ENCODE assay signal across 17 cellular contexts in genomic region chr2:67289921-67290371, GRCh38.
A peak's percentile ranks its signal among the peaks of the same experiment; 100 is the strongest.
DNase-seq lines count a peak whose midpoint lies in the region; ATAC-seq and TF ChIP-seq lines count a peak whose summit lies in the region.
"Had no signal": no experiment of that assay in that cellular context is flagged by ENCODE, and none has a peak within 500 bp of the region (broad histone marks: within the 10 kb centered on the region; RNA-seq: fewer than 3 reads in every experiment).

No MANE protein-coding gene starts in this region.

- H2BK5ac ChIP-seq in IMR-90 (ENCODE audit: low read depth, low read length, poor library complexity, severe bottlenecking), result peak overlapping the region; percentile 97

- H3K9me3 ChIP-seq in IMR-90 (ENCODE audit: control insufficient read depth, insufficient read depth, low read length) (no peaks in the 10 kb centered on the region), suprapubic skin (no peaks in the 10 kb centered on the region)
- H3K9me3 ChIP-seq: neutrophil, transverse colon had no signal

- peak overlapping the region; percentile 31 for H3K56ac ChIP-seq in IMR-90 (ENCODE audit: extremely low read depth, insufficient read depth, low read length)

- H3K9me1 ChIP-seq in IMR-90 (ENCODE audit: insufficient read depth, low read length), result peaks cover 11% of the 10 kb centered on the region; the same call in 1 of the 2 replicates

- peak overlapping the region; percentile 85; the same call in 2 of the 3 replicates for H2BK15ac ChIP-seq in IMR-90 (ENCODE audit: low read depth, low read length)

- dilution Hi-C loops in IMR-90 (cut with HindIII; ENCODE audit: low sequenced_read_pairs, unreplicated experiment), result no loop called here

- H3K4me3 ChIP-seq in AG04449 (ENCODE audit: low read depth, low read length) (no peak overlapping the region), IMR-90 (ENCODE audit: insufficient read depth, low read depth, low read length) (no peak overlapping the region), astrocyte of the spinal cord (ENCODE audit: low read depth, low read length) (no peak overlapping the region), kidney epithelial cell (ENCODE audit: low read depth, low read length) (no peak overlapping the region), suprapubic skin (no peak overlapping the region)
- H3K4me3 ChIP-seq: GM23338, transverse colon had no signal

- peak overlapping the region; percentile 70 to 87 for H4K8ac ChIP-seq in IMR-90 (ENCODE audit: low read depth in 2 of 2, low read length in 2 of 2)

- TF ChIP-seq CTCF in AG04449 (IDR thresholded peaks at IDR 0.05; ENCODE audit: insufficient read depth, low read length, missing control alignments) (no peak), IMR-90 (conservative IDR thresholded peaks at IDR 0.05; ENCODE audit: low read depth, low read length) (no peak), astrocyte of the spinal cord (IDR thresholded peaks at IDR 0.05; ENCODE audit: low read depth, low read length) (no peak), kidney epithelial cell (IDR thresholded peaks at IDR 0.05; ENCODE audit: insufficient read depth, low read length, poor library complexity, severe bottlenecking) (no peak), suprapubic skin (IDR thresholded peaks at IDR 0.05) (no peak)

- H4K5ac ChIP-seq in IMR-90 (ENCODE audit: low read depth, low read length), result peak overlapping the region; percentile 85; the same call in 1 of the 2 replicates

- H3K27me3 ChIP-seq in IMR-90 (ENCODE audit: control insufficient read depth, insufficient read depth, low read length) (no peaks in the 10 kb centered on the region), kidney epithelial cell (ENCODE audit: control insufficient read depth, insufficient read depth, low read length) (no peaks in the 10 kb centered on the region), suprapubic skin (no peaks in the 10 kb centered on the region)
- H3K27me3 ChIP-seq: neutrophil, transverse colon had no signal

- H3K9ac ChIP-seq in IMR-90 (ENCODE audit: low read depth, low read length), result no peak overlapping the region

- H3K4me2 ChIP-seq in IMR-90 (ENCODE audit: low read depth, low read length), result no peak overlapping the region; the same call in 1 of the 2 replicates
- H3K4me2 ChIP-seq: GM23338 had no signal

- intact Hi-C loops in IMR-90 (cut with micrococcal nuclease), result loop anchor here (2.0 kb wide), 1 partner anchor 29 kb away; no protein-coding TSS in a partner anchor

- H3K36me3 ChIP-seq in IMR-90 (ENCODE audit: control insufficient read depth, insufficient read depth, low read length) (no peaks in the 10 kb centered on the region), kidney epithelial cell (ENCODE audit: control insufficient read depth, insufficient read depth, low read length) (no peaks in the 10 kb centered on the region), suprapubic skin (no peaks in the 10 kb centered on the region)
- H3K36me3 ChIP-seq: neutrophil, transverse colon had no signal

- peak overlapping the region; percentile 93; the same call in 1 of the 2 replicates for H3K18ac ChIP-seq in IMR-90 (ENCODE audit: low read depth, low read length)

- TF ChIP-seq EP300 in suprapubic skin (IDR thresholded peaks at IDR 0.05), result no peak

- no peaks in the 10 kb centered on the region for H4K20me1 ChIP-seq in IMR-90 (ENCODE audit: insufficient read depth, low read length)

- no CpG with 5 or more reads among the region's 1 CpG for WGBS in IMR-90 (ENCODE audit: extremely low coverage in 2 of 2, insufficient read length in 1 of 2), 2 experiments
- 42% methylated on average over 1 of the region's 1 CpG for WGBS in suprapubic skin

- POLR2A ChIA-PET in AG04449 (lab: Yijun Ruan, JAX), result interaction anchor here (1.0 to 1.4 kb wide), 4 partner anchors 29 to 450 kb away, joined by 3 to 6 read pairs (median 4); no protein-coding TSS in a partner anchor
- POLR2A ChIA-PET in IMR-90 (lab: Charles Lee; ENCODE audit: unreplicated experiment), result no interaction called here

- peak overlapping the region; percentile 83 for H2BK120ac ChIP-seq in IMR-90 (ENCODE audit: low read depth, low read length)

- ATAC-seq in IMR-90 (ENCODE audit: low read depth) (peak; percentile 34), GM21786 (IDR thresholded peaks at IDR 0.05; ENCODE audit: unreplicated experiment) (no peak)
- ATAC-seq: GM23338, T-helper 17 cell had no signal

- H4K91ac ChIP-seq in IMR-90 (ENCODE audit: insufficient read depth, low read depth, low read length), result peak overlapping the region; percentile 85

- in situ Hi-C loops in IMR-90 (cut with MboI; ENCODE audit: low sequenced_read_pairs), result no loop called here
- in situ Hi-C loops in astrocyte of the spinal cord (cut with HindIII; ENCODE audit: low sequenced_read_pairs), result no loop called here

- no peak overlapping the region for H2AFZ ChIP-seq in IMR-90 (replicated peaks; ENCODE audit: low read length, poor library complexity)
- H2AFZ ChIP-seq: GM23338 had no signal

- TF ChIP-seq POLR2A in IMR-90 (IDR thresholded peaks at IDR 0.05; ENCODE audit: low read depth, low read length), result no peak; the same call in 1 of the 2 replicates
- no peak for TF ChIP-seq POLR2A in suprapubic skin (IDR thresholded peaks at IDR 0.05)

- DNase-seq in AG04449 (ENCODE audit: low read depth, low spot score) (peak; percentile 72), IMR-90 (peak; percentile 95), astrocyte of the spinal cord (ENCODE audit: low read depth, low spot score) (peak; percentile 60), kidney epithelial cell (ENCODE audit: low read depth) (peak; percentile 89), T-helper 1 cell (no peak), suprapubic skin (ENCODE audit: low spot score in 2 of 2) (no peak)
- no peak for DNase-seq in stimulated activated CD4-positive, alpha-beta T cell treated with anti-CD3 and anti-CD28 coated beads, Interleukin-4, amount 100 ng/mL, for 24 hours
- DNase-seq: activated CD4-positive, alpha-beta T cell treated with anti-CD3 and anti-CD28 coated beads, Interleukin-2, amount 50 U/mL, for 1 hour; anterior cingulate cortex; DND-41; endodermal cell; NCI-H1092; T-helper 17 cell; transverse colon had no signal

- H2AK9ac ChIP-seq in IMR-90 (replicated peaks; ENCODE audit: low read depth, low read length, poor library complexity), result no peak overlapping the region

- H3K27ac ChIP-seq in IMR-90 (ENCODE audit: insufficient read depth, low read length), result peak overlapping the region; percentile 20
- no peak overlapping the region for H3K27ac ChIP-seq in suprapubic skin
- H3K27ac ChIP-seq: neutrophil, transverse colon had no signal

- H3K79me1 ChIP-seq in IMR-90 (ENCODE audit: low read depth in 1 of 2, low read length in 2 of 2), result peaks cover 0 to 4% of the 10 kb centered on the region in 2 experiments; a peak in 2 of 4 replicates

- peak overlapping the region; percentile 59 for H2AK5ac ChIP-seq in IMR-90 (ENCODE audit: low read depth, low read length)

- H3K4ac ChIP-seq in IMR-90 (ENCODE audit: low read depth, low read length), result peak overlapping the region; percentile 66; the same call in 1 of the 2 replicates

- peak overlapping the region; percentile 32; the same call in 1 of the 2 replicates for H3K23ac ChIP-seq in IMR-90 (ENCODE audit: low read depth, low read length)

- TF ChIP-seq RAD21 in IMR-90 (IDR thresholded peaks at IDR 0.05; ENCODE audit: low read length), result no peak

- peak overlapping the region; percentile 82; the same call in 1 of the 2 replicates for H3K14ac ChIP-seq in IMR-90 (replicated peaks; ENCODE audit: low read depth, low read length)

- H3K4me1 ChIP-seq in IMR-90 (ENCODE audit: control insufficient read depth, insufficient read depth, low read length) (peaks cover 10% of the 10 kb centered on the region), suprapubic skin (peaks cover 3% of the 10 kb centered on the region)
- H3K4me1 ChIP-seq: transverse colon had no signal

- BruUV-seq in IMR-90 (replicated peaks; lab: Mats Ljungman, UMichigan), result no TSS peak

- CTCF ChIA-PET in AG04449 (lab: Yijun Ruan, JAX) (no interaction called here), IMR-90 (lab: Yijun Ruan, JAX) (interaction anchor here (1.4 kb wide), 1 partner anchor 361 kb away, joined by 4 read pairs; no protein-coding TSS in a partner anchor)

- H2BK20ac ChIP-seq in IMR-90 (ENCODE audit: low read depth, low read length), result peak overlapping the region; percentile 96

TF ChIP-seq in IMR-90, 13 proteins besides CTCF, POLR2A, EP300 and RAD21:
- TF ChIP-seq BHLHE40 (IDR thresholded peaks at IDR 0.05; ENCODE audit: low read depth, low read length) (peak; percentile 38; the same call in 1 of the 2 replicates), CEBPB (IDR thresholded peaks at IDR 0.05; ENCODE audit: low read depth, low read length) (peak; percentile 97), USF2 (IDR thresholded peaks at IDR 0.05; ENCODE audit: low read depth, low read length) (no peak), SMC3 (IDR thresholded peaks at IDR 0.05; ENCODE audit: low read depth, low read length) (peak; percentile 5; the same call in 1 of the 2 replicates)

Comparison
In these comparisons a context has a peak if more than half of its experiments do, and no peak if none do; other contexts are left out.
1. DNase-seq: peak in AG04449 (single experiment), IMR-90 (single experiment), astrocyte of the spinal cord (single experiment) and kidney epithelial cell (single experiment); none in T-helper 1 cell (0 of 5), suprapubic skin (0 of 2) and stimulated activated CD4-positive, alpha-beta T cell treated with anti-CD3 and anti-CD28 coated beads, Interleukin-4, amount 100 ng/mL, for 24 hours (single experiment).